ENCODE assay signal across 15 cellular contexts in genomic region chr1:42433324-42433860, GRCh38. TPM values are rescaled to one million over a fixed set of nuclear protein-coding genes. Genes with fewer than 3 reads are reported as not detected.
DNase-seq lines count a peak whose midpoint lies in the region; ATAC-seq and TF ChIP-seq lines count a peak whose summit lies in the region.
"Had no signal": no experiment of that assay in that cellular context is flagged by ENCODE, and none has a peak within 500 bp of the region (broad histone marks: within the 10 kb centered on the region; RNA-seq: fewer than 3 reads in every experiment).

No MANE protein-coding gene starts in this region.

- peak overlapping the region; percentile 66 for H2AFZ ChIP-seq in parathyroid adenoma

- H3K27ac ChIP-seq in parathyroid adenoma, result peak overlapping the region; percentile 77
- H3K27ac ChIP-seq: C4-2B had no signal

- no peak for DNase-seq in left ventricle myocardium superior
- no peak for DNase-seq in Right ventricle myocardium superior
- peak; percentile 54 for DNase-seq in fibroblast of villous mesenchyme (ENCODE audit: low read depth)
- DNase-seq in SW480 (ENCODE audit: low spot score), result no peak
- no peak for DNase-seq in endothelial cell (ENCODE audit: low spot score)
- DNase-seq in activated T-cell treated with anti-CD3 and anti-CD28 coated beads, Interleukin-2, amount 50 U/mL, for 24 hours, result no peak
- DNase-seq: BE2C; CD4-positive, alpha-beta memory T cell; DMS79; GOT3 had no signal

- H3K27ac Mint-ChIP-seq in endothelial cell (ENCODE audit: unreplicated experiment), result no peak overlapping the region
- no peak overlapping the region for H3K27ac Mint-ChIP-seq in activated T-cell treated with anti-CD3 and anti-CD28 coated beads, Interleukin-2, amount 50 U/mL, for 24 hours
- H3K27ac Mint-ChIP-seq: CD4-positive, alpha-beta memory T cell had no signal

- H3K27me3 ChIP-seq in parathyroid adenoma (ENCODE audit: control insufficient read depth, insufficient read depth, low read length), result no peaks in the 10 kb centered on the region
- H3K27me3 ChIP-seq: BE2C had no signal

- no peak overlapping the region for H3K9ac ChIP-seq in parathyroid adenoma

- no peak overlapping the region for H3K4me3 Mint-ChIP-seq in endothelial cell (ENCODE audit: unreplicated experiment)
- H3K4me3 Mint-ChIP-seq in activated T-cell treated with anti-CD3 and anti-CD28 coated beads, Interleukin-2, amount 50 U/mL, for 24 hours, result no peak overlapping the region
- H3K4me3 Mint-ChIP-seq: CD4-positive, alpha-beta memory T cell had no signal

- TF ChIP-seq CTCF in fibroblast of villous mesenchyme (IDR thresholded peaks at IDR 0.05; ENCODE audit: insufficient read depth, low read depth, low read length) (no peak), parathyroid adenoma (IDR thresholded peaks at IDR 0.05) (no peak), endothelial cell (IDR thresholded peaks at IDR 0.05; ENCODE audit: unreplicated experiment) (no peak)

- H3K36me3 ChIP-seq in parathyroid adenoma (ENCODE audit: control insufficient read depth, insufficient read depth, low read length), result no peaks in the 10 kb centered on the region
- H3K36me3 ChIP-seq: BE2C, HAP-1 had no signal

- intact Hi-C loops in left ventricle myocardium superior (cut with micrococcal nuclease), result no loop called here
- intact Hi-C loops in Right ventricle myocardium superior (cut with DNase I), result no loop called here

- no peaks in the 10 kb centered on the region for H3K27me3 Mint-ChIP-seq in endothelial cell (ENCODE audit: unreplicated experiment)
- H3K27me3 Mint-ChIP-seq in activated T-cell treated with anti-CD3 and anti-CD28 coated beads, Interleukin-2, amount 50 U/mL, for 24 hours, result no peaks in the 10 kb centered on the region

- H3K4me3 ChIP-seq in fibroblast of villous mesenchyme (ENCODE audit: low read depth, low read length), result no peak overlapping the region
- no peak overlapping the region for H3K4me3 ChIP-seq in parathyroid adenoma (ENCODE audit: low read depth, low read length)
- H3K4me3 ChIP-seq: HAP-1 had no signal

- ATAC-seq in left ventricle myocardium superior (peak; percentile 24), Right ventricle myocardium superior (ENCODE audit: poor library complexity) (no peak)
- ATAC-seq: HepG2 had no signal

- no peaks in the 10 kb centered on the region for H3K9me3 Mint-ChIP-seq in endothelial cell (ENCODE audit: unreplicated experiment)
- no peaks in the 10 kb centered on the region for H3K9me3 Mint-ChIP-seq in activated T-cell treated with anti-CD3 and anti-CD28 coated beads, Interleukin-2, amount 50 U/mL, for 24 hours
- H3K9me3 Mint-ChIP-seq: CD4-positive, alpha-beta memory T cell had no signal

- no peaks in the 10 kb centered on the region for H3K9me3 ChIP-seq in parathyroid adenoma (ENCODE audit: control insufficient read depth, low read length)
- H3K9me3 ChIP-seq: BE2C, HAP-1 had no signal

- peaks cover 31% of the 10 kb centered on the region for H3K4me1 Mint-ChIP-seq in endothelial cell (ENCODE audit: unreplicated experiment)
- no peaks in the 10 kb centered on the region for H3K4me1 Mint-ChIP-seq in activated T-cell treated with anti-CD3 and anti-CD28 coated beads, Interleukin-2, amount 50 U/mL, for 24 hours (ENCODE audit: low read depth)
- H3K4me1 Mint-ChIP-seq: CD4-positive, alpha-beta memory T cell had no signal

- H3K36me3 Mint-ChIP-seq in endothelial cell (ENCODE audit: low read depth, unreplicated experiment), result no peaks in the 10 kb centered on the region
- no peaks in the 10 kb centered on the region for H3K36me3 Mint-ChIP-seq in activated T-cell treated with anti-CD3 and anti-CD28 coated beads, Interleukin-2, amount 50 U/mL, for 24 hours (ENCODE audit: low read depth)
- H3K36me3 Mint-ChIP-seq: CD4-positive, alpha-beta memory T cell had no signal

- peaks cover 23% of the 10 kb centered on the region for H3K4me1 ChIP-seq in parathyroid adenoma
- H3K4me1 ChIP-seq: BE2C, HAP-1 had no signal

- H3K79me2 ChIP-seq in parathyroid adenoma, result no peaks in the 10 kb centered on the region

- H3K4me2 ChIP-seq in parathyroid adenoma (ENCODE audit: low read length), result no peak overlapping the region

RNA-seq across cellular contexts. Expression of gene ZMYND12, which starts 22.4 kb away (rescaled TPM):
- 0.84 TPM for total RNA-seq in left ventricle myocardium superior
- 0.78 TPM for total RNA-seq in Right ventricle myocardium superior
- 0.32 and 0.86 TPM in 2 replicates for total RNA-seq in fibroblast of villous mesenchyme
- 1.1 TPM for total RNA-seq in endothelial cell (ENCODE audit: unreplicated experiment)
- total RNA-seq: A172 had no signal

RNA-seq across cellular contexts. Expression of gene PPCS, which starts 23.0 kb away (rescaled TPM):
- total RNA-seq in left ventricle myocardium superior, result 31.1 TPM
- 30.2 TPM for total RNA-seq in Right ventricle myocardium superior
- 66.5 and 78.3 TPM in 2 replicates for total RNA-seq in fibroblast of villous mesenchyme
- 32.2 TPM for total RNA-seq in endothelial cell (ENCODE audit: unreplicated experiment)

RNA-seq across cellular contexts. Expression of gene CCDC30, which starts 29.7 kb away (rescaled TPM):
- total RNA-seq in left ventricle myocardium superior (1.2 TPM), Right ventricle myocardium superior (1.5 TPM), fibroblast of villous mesenchyme (0.86 and 0.97 TPM in 2 replicates), endothelial cell (ENCODE audit: unreplicated experiment) (3.4 TPM)

RNA-seq across cellular contexts. Expression of gene RIMKLA, which starts 52.8 kb away (rescaled TPM):
- total RNA-seq in left ventricle myocardium superior (9.7 TPM), Right ventricle myocardium superior (7.6 TPM), fibroblast of villous mesenchyme (under 0.01 TPM in 1 of 2 replicates, not detected in the other), endothelial cell (ENCODE audit: unreplicated experiment) (0.10 TPM)
- total RNA-seq: A172 had no signal
